ENCODE assay signal across 1 cellular context in the genomic region with DNA sequence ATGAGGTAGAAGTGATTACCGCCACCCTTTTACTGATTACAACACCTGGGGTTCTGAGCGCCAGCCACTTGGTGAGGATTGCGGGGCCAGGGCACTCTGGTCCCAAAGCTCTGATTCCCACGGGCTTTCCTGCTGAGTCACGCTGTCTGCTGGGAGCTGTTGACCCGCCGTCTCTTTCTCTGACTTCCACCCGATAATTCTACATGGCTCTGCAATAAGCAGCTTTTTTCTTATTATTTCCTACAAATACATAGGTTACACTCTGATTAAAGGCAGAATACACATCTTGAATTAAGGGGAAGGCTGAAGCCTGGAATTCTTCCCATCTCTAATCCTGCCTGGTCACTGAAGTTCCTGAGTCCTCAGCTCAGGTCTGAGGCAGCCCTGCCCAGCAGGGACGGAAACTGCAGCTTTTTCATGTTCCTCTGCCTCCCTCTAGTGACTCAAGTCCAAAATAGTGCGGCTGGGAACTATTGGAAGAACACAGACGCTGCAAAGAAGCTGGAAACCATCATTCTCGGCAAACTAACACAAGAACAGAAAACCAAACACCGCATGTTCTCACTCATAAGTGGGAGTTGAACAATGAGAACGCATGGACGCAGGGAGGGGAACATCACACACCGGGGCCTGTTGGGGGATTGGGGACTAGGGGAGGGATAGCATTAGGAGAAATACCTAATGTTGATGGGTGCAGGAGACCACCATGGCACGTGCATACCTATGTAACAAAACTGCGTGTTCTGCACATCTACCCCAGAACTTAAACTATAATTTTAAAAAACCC.
TF ChIP-seq lines count a peak whose summit lies in the region.

No MANE protein-coding gene starts in this region.

TF ChIP-seq in HEK293, 187 proteins besides CTCF, POLR2A, EP300 and RAD21 (continued from another document):
- TF ChIP-seq, protein P1, sequence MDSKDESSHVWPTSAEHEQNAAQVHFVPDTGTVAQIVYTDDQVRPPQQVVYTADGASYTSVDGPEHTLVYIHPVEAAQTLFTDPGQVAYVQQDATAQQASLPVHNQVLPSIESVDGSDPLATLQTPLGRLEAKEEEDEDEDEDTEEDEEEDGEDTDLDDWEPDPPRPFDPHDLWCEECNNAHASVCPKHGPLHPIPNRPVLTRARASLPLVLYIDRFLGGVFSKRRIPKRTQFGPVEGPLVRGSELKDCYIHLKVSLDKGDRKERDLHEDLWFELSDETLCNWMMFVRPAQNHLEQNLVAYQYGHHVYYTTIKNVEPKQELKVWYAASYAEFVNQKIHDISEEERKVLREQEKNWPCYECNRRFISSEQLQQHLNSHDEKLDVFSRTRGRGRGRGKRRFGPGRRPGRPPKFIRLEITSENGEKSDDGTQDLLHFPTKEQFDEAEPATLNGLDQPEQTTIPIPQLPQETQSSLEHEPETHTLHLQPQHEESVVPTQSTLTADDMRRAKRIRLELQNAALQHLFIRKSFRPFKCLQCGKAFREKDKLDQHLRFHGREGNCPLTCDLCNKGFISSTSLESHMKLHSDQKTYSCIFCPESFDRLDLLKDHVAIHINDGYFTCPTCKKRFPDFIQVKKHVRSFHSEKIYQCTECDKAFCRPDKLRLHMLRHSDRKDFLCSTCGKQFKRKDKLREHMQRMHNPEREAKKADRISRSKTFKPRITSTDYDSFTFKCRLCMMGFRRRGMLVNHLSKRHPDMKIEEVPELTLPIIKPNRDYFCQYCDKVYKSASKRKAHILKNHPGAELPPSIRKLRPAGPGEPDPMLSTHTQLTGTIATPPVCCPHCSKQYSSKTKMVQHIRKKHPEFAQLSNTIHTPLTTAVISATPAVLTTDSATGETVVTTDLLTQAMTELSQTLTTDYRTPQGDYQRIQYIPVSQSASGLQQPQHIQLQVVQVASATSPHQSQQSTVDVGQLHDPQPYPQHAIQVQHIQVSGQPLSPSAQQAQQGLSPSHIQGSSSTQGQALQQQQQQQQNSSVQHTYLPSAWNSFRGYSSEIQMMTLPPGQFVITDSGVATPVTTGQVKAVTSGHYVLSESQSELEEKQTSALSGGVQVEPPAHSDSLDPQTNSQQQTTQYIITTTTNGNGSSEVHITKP (tag by site-specific recombination; IDR thresholded peaks at IDR 0.05) = no peak
- TF ChIP-seq ZBTB17 (tag by site-specific recombination; IDR thresholded peaks at IDR 0.05) = peak; percentile 92
- 0 out of 2 replicates have a peak, but pooled peaks have one; percentile 21 for TF ChIP-seq ZNF10 (tag by site-specific recombination; IDR thresholded peaks at IDR 0.05)
- TF ChIP-seq ZNF548 (tag by site-specific recombination; IDR thresholded peaks at IDR 0.05) = no peak
- peak; percentile 74; the same call in 1 of the 2 replicates for TF ChIP-seq ZFP37 (tag by site-specific recombination; IDR thresholded peaks at IDR 0.05)
- TF ChIP-seq ZNF830 (tag by site-specific recombination; IDR thresholded peaks at IDR 0.05; ENCODE audit: low read depth) = no peak
- TF ChIP-seq ZSCAN18 (tag by site-specific recombination; IDR thresholded peaks at IDR 0.05) = no peak
- TF ChIP-seq ZNF132 (tag by site-specific recombination; IDR thresholded peaks at IDR 0.05; ENCODE audit: borderline replicate concordance) = no peak
- TF ChIP-seq ZNF473 (tag by site-specific recombination; IDR thresholded peaks at IDR 0.05) = no peak
- TF ChIP-seq SP7 (tag by site-specific recombination; IDR thresholded peaks at IDR 0.05) = peak; percentile 40; the same call in 1 of the 2 replicates
- TF ChIP-seq PRDM1 (tag by site-specific recombination; IDR thresholded peaks at IDR 0.05) = no peak
- peak; percentile 26; the same call in 1 of the 2 replicates for TF ChIP-seq ZBTB20 (tag by site-specific recombination; IDR thresholded peaks at IDR 0.05)
- no peak for TF ChIP-seq ZNF510 (tag by site-specific recombination; IDR thresholded peaks at IDR 0.05; ENCODE audit: insufficient replicate concordance)
- TF ChIP-seq SCRT1 (tag by site-specific recombination; IDR thresholded peaks at IDR 0.05; ENCODE audit: borderline replicate concordance) = no peak
- 0 out of 2 replicates have a peak, but pooled peaks have one; percentile 11 for TF ChIP-seq ZFP69B (tag by site-specific recombination; IDR thresholded peaks at IDR 0.05)
- TF ChIP-seq ZNF600 (tag by site-specific recombination; IDR thresholded peaks at IDR 0.05) = peak; percentile 69
